1 cellular context compared by ENCODE assay signal in genomic region chr11:47494996-47495855, GRCh38.
TF ChIP-seq lines count a peak whose summit lies in the region.

No MANE protein-coding gene starts in this region.

TF ChIP-seq in K562, 482 proteins besides CTCF, POLR2A, EP300 and RAD21:
- TF ChIP-seq IRF9 (tag; IDR thresholded peaks at IDR 0.05): 0 out of 2 replicates have a peak, but pooled peaks have one; percentile 33
- TF ChIP-seq CEBPB (tag; IDR thresholded peaks at IDR 0.05): peak; percentile 55
- TF ChIP-seq TCF3 (CRISPR knock-in tag; IDR thresholded peaks at IDR 0.05): no peak
- TF ChIP-seq TAF7 (tag; IDR thresholded peaks at IDR 0.05): no peak
- peak; percentile 57; the same call in 1 of the 2 replicates for TF ChIP-seq DMBX1 (CRISPR knock-in tag; IDR thresholded peaks at IDR 0.05; ENCODE audit: borderline replicate concordance)
- TF ChIP-seq ETV5 (CRISPR knock-in tag; IDR thresholded peaks at IDR 0.05; ENCODE audit: low read depth): no peak
- TF ChIP-seq POLR2H (tag; IDR thresholded peaks at IDR 0.05; ENCODE audit: low read depth): 0 out of 2 replicates have a peak, but pooled peaks have one; percentile 28
- TF ChIP-seq SMAD4 (CRISPR knock-in tag; conservative IDR thresholded peaks at IDR 0.05): peak; percentile 43; the same call in 1 of the 2 replicates
- TF ChIP-seq ZNF280A (IDR thresholded peaks at IDR 0.05; ENCODE audit: low read depth, partially characterized antibody): no peak
- TF ChIP-seq CXXC5 (CRISPR knock-in tag; IDR thresholded peaks at IDR 0.05): peak; percentile 26; the same call in 1 of the 2 replicates
- TF ChIP-seq PTTG1 (tag; IDR thresholded peaks at IDR 0.05; ENCODE audit: low read depth): 0 out of 2 replicates have a peak, but pooled peaks have one; percentile 22
- peak; percentile 30; the same call in 1 of the 2 replicates for TF ChIP-seq SOX6 (IDR thresholded peaks at IDR 0.05)
- peak; percentile 18; the same call in 1 of the 2 replicates for TF ChIP-seq SMARCA4 (IDR thresholded peaks at IDR 0.05)
- TF ChIP-seq ARNT (IDR thresholded peaks at IDR 0.05): 0 out of 4 replicates have a peak, but pooled peaks of 1 of the 2 experiments have one; percentile 25
- TF ChIP-seq CTBP1 (IDR thresholded peaks at IDR 0.05; ENCODE audit: borderline replicate concordance): 0 out of 2 replicates have a peak, but pooled peaks have one; percentile 8
- peak; percentile 85 to 91; a peak in 2 of 4 replicates for TF ChIP-seq TRIM24 (IDR thresholded peaks at IDR 0.05)
- TF ChIP-seq ATF4 (CRISPR knock-in tag; IDR thresholded peaks at IDR 0.05): peak; percentile 67
- TF ChIP-seq KLF6 (CRISPR knock-in tag; IDR thresholded peaks at IDR 0.05; ENCODE audit: borderline replicate concordance): no peak
- 0 out of 2 replicates have a peak, but pooled peaks have one; percentile 54 for TF ChIP-seq ZNF584 (CRISPR knock-in tag; IDR thresholded peaks at IDR 0.05; ENCODE audit: low read depth)
- TF ChIP-seq LEF1 (IDR thresholded peaks at IDR 0.05): peak; percentile 38; the same call in 1 of the 2 replicates
- TF ChIP-seq CEBPG (CRISPR knock-in tag; IDR thresholded peaks at IDR 0.05): peak; percentile 77
- TF ChIP-seq CEBPG (tag; conservative IDR thresholded peaks at IDR 0.05 in 1 of 2, IDR thresholded peaks at IDR 0.05 in 1 of 2): peak; percentile 76 to 97
- TF ChIP-seq ATF7 (IDR thresholded peaks at IDR 0.05): peak; percentile 61
- TF ChIP-seq HOXB6 (CRISPR knock-in tag; IDR thresholded peaks at IDR 0.05; ENCODE audit: borderline replicate concordance): no peak
- peak; percentile 75 for TF ChIP-seq ATF3 (IDR thresholded peaks at IDR 0.05)
- TF ChIP-seq ATF3 (CRISPR knock-in tag; conservative IDR thresholded peaks at IDR 0.05): no peak
- no peak for TF ChIP-seq YY1 (IDR thresholded peaks at IDR 0.05; ENCODE audit: borderline replicate concordance in 1 of 3, control insufficient read depth in 1 of 3, extremely low read depth in 1 of 3, insufficient read depth in 3 of 3, insufficient read length in 1 of 3, insufficient replicate concordance in 2 of 3, low read depth in 1 of 3, low read length in 2 of 3)
- peak; percentile 48 for TF ChIP-seq RFX1 (IDR thresholded peaks at IDR 0.05)
- peak; percentile 47; the same call in 1 of the 2 replicates for TF ChIP-seq ZEB2 (IDR thresholded peaks at IDR 0.05)
- TF ChIP-seq HBP1 (CRISPR knock-in tag; IDR thresholded peaks at IDR 0.05): 0 out of 2 replicates have a peak, but pooled peaks have one; percentile 25
- TF ChIP-seq BCL6 (CRISPR knock-in tag; IDR thresholded peaks at IDR 0.05): 0 out of 2 replicates have a peak, but pooled peaks have one; percentile 18
- 0 out of 2 replicates have a peak, but pooled peaks have one; percentile 12 for TF ChIP-seq DPF2 (IDR thresholded peaks at IDR 0.05)
- peak; percentile 29; the same call in 1 of the 2 replicates for TF ChIP-seq TAL1 (IDR thresholded peaks at IDR 0.05)
- TF ChIP-seq TAF9B (IDR thresholded peaks at IDR 0.05; ENCODE audit: partially characterized antibody): no peak
